In genomic region chr16:69396187-69397061, GRCh38 we compare ENCODE assay signal across 1 cellular context.
A peak's percentile ranks its signal among the peaks of the same experiment; 100 is the strongest.
TF ChIP-seq lines count a peak whose summit lies in the region.

No MANE protein-coding gene starts in this region.

TF ChIP-seq in H1, 55 proteins besides CTCF, POLR2A, EP300 and RAD21:
- TF ChIP-seq CBX8 (IDR thresholded peaks at IDR 0.05; ENCODE audit: borderline replicate concordance, low read depth, low read length) = no peak
- TF ChIP-seq RBBP5 (IDR thresholded peaks at IDR 0.05; ENCODE audit: borderline replicate concordance, low read depth, low read length) = no peak
- no peak for TF ChIP-seq SP4 (IDR thresholded peaks at IDR 0.05; ENCODE audit: low read length)
- no peak for TF ChIP-seq RNF2 (IDR thresholded peaks at IDR 0.05; ENCODE audit: borderline replicate concordance, low read depth, low read length, missing control alignments, poor library complexity, severe bottlenecking)
- no peak for TF ChIP-seq HDAC6 (IDR thresholded peaks at IDR 0.05; ENCODE audit: low read depth, low read length)
- TF ChIP-seq, protein P1, sequence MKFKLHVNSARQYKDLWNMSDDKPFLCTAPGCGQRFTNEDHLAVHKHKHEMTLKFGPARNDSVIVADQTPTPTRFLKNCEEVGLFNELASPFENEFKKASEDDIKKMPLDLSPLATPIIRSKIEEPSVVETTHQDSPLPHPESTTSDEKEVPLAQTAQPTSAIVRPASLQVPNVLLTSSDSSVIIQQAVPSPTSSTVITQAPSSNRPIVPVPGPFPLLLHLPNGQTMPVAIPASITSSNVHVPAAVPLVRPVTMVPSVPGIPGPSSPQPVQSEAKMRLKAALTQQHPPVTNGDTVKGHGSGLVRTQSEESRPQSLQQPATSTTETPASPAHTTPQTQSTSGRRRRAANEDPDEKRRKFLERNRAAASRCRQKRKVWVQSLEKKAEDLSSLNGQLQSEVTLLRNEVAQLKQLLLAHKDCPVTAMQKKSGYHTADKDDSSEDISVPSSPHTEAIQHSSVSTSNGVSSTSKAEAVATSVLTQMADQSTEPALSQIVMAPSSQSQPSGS (IDR thresholded peaks at IDR 0.05; ENCODE audit: low read length) = peak; percentile 80; the same call in 1 of the 2 replicates
- TF ChIP-seq SIN3A (conservative IDR thresholded peaks at IDR 0.05 in 1 of 2, IDR thresholded peaks at IDR 0.05 in 1 of 2; ENCODE audit: low read depth in 1 of 2, low read length in 2 of 2) = no peak
- TF ChIP-seq TBP (IDR thresholded peaks at IDR 0.05; ENCODE audit: low read depth, low read length) = no peak
- TF ChIP-seq CHD2 (IDR thresholded peaks at IDR 0.05; ENCODE audit: low read length) = no peak
- TF ChIP-seq JUND (IDR thresholded peaks at IDR 0.05; ENCODE audit: low read length) = peak; percentile 67; the same call in 1 of the 2 replicates
- no peak for TF ChIP-seq SIX5 (IDR thresholded peaks at IDR 0.05; ENCODE audit: low read depth, low read length)
- no peak for TF ChIP-seq EGR1 (IDR thresholded peaks at IDR 0.05; ENCODE audit: borderline replicate concordance, low read depth, low read length)
- no peak for TF ChIP-seq BACH1 (IDR thresholded peaks at IDR 0.05; ENCODE audit: low read length)
- 0 out of 2 replicates have a peak, but pooled peaks have one; percentile 16 for TF ChIP-seq TEAD4 (IDR thresholded peaks at IDR 0.05; ENCODE audit: low read depth, low read length)
- TF ChIP-seq JUN (IDR thresholded peaks at IDR 0.05; ENCODE audit: low read depth, low read length) = no peak
- no peak for TF ChIP-seq ZNF274 (IDR thresholded peaks at IDR 0.05; ENCODE audit: borderline replicate concordance, extremely low read depth, low read length)
- no peak for TF ChIP-seq CHD1 (IDR thresholded peaks at IDR 0.05; ENCODE audit: low read depth, low read length)
- TF ChIP-seq TAF1 (IDR thresholded peaks at IDR 0.05; ENCODE audit: low read depth, low read length) = no peak
- no peak for TF ChIP-seq BCL11A (IDR thresholded peaks at IDR 0.05; ENCODE audit: low read depth in 2 of 2, low read length in 2 of 2)
- peak; percentile 82 for TF ChIP-seq CREB1 (IDR thresholded peaks at IDR 0.05)
- TF ChIP-seq KDM5A (IDR thresholded peaks at IDR 0.05; ENCODE audit: low read length) = no peak
- TF ChIP-seq KDM1A (IDR thresholded peaks at IDR 0.05; ENCODE audit: borderline replicate concordance, low read length) = no peak
- TF ChIP-seq SP2 (IDR thresholded peaks at IDR 0.05; ENCODE audit: low read length) = no peak
- 0 out of 2 replicates have a peak, but pooled peaks have one; percentile 21 for TF ChIP-seq CEBPB (IDR thresholded peaks at IDR 0.05; ENCODE audit: low read depth, low read length)
- TF ChIP-seq MAFK (IDR thresholded peaks at IDR 0.05; ENCODE audit: low read depth, low read length) = peak; percentile 74
- no peak for TF ChIP-seq ASH2L (IDR thresholded peaks at IDR 0.05; ENCODE audit: low read length)
- TF ChIP-seq SP1 (IDR thresholded peaks at IDR 0.05; ENCODE audit: low read depth, low read length) = no peak
- TF ChIP-seq GTF2F1 (IDR thresholded peaks at IDR 0.05; ENCODE audit: borderline replicate concordance, low read depth, low read length) = no peak
- TF ChIP-seq, protein P2, sequence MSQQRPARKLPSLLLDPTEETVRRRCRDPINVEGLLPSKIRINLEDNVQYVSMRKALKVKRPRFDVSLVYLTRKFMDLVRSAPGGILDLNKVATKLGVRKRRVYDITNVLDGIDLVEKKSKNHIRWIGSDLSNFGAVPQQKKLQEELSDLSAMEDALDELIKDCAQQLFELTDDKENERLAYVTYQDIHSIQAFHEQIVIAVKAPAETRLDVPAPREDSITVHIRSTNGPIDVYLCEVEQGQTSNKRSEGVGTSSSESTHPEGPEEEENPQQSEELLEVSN (IDR thresholded peaks at IDR 0.05) = no peak
- TF ChIP-seq BRCA1 (IDR thresholded peaks at IDR 0.05; ENCODE audit: low read depth, low read length) = no peak
- no peak for TF ChIP-seq POLR2AphosphoS5 (IDR thresholded peaks at IDR 0.05; ENCODE audit: low read depth, low read length)
- TF ChIP-seq SRF (IDR thresholded peaks at IDR 0.05; ENCODE audit: low read depth, low read length) = no peak
- TF ChIP-seq USF2 (IDR thresholded peaks at IDR 0.05; ENCODE audit: low read length) = no peak
- no peak for TF ChIP-seq NANOG (IDR thresholded peaks at IDR 0.05; ENCODE audit: insufficient read depth, low read depth, low read length, poor library complexity, severe bottlenecking)
- no peak for TF ChIP-seq CTBP2 (IDR thresholded peaks at IDR 0.05; ENCODE audit: borderline replicate concordance, insufficient read depth, insufficient read length, low read length)
- TF ChIP-seq SAP30 (IDR thresholded peaks at IDR 0.05; ENCODE audit: insufficient read depth, insufficient replicate concordance, low read length) = no peak
- no peak for TF ChIP-seq KDM4A (IDR thresholded peaks at IDR 0.05; ENCODE audit: low read depth, low read length, severe bottlenecking)
- no peak for TF ChIP-seq MAX (IDR thresholded peaks at IDR 0.05)
- TF ChIP-seq HDAC2 (IDR thresholded peaks at IDR 0.05; ENCODE audit: borderline replicate concordance in 1 of 2, low read depth in 2 of 2, low read length in 2 of 2) = no peak
- TF ChIP-seq PHF8 (conservative IDR thresholded peaks at IDR 0.05; ENCODE audit: low read depth, low read length) = no peak
- no peak for TF ChIP-seq EZH2 (IDR thresholded peaks at IDR 0.05; ENCODE audit: low read depth, low read length, severe bottlenecking)
- TF ChIP-seq, protein P3, sequence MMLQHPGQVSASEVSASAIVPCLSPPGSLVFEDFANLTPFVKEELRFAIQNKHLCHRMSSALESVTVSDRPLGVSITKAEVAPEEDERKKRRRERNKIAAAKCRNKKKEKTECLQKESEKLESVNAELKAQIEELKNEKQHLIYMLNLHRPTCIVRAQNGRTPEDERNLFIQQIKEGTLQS (IDR thresholded peaks at IDR 0.05; ENCODE audit: insufficient read depth, low read depth, low read length) = 0 out of 2 replicates have a peak, but pooled peaks have one; percentile 21
- TF ChIP-seq RXRA (IDR thresholded peaks at IDR 0.05; ENCODE audit: insufficient read depth, low read depth, low read length) = no peak
- TF ChIP-seq SIRT6 (IDR thresholded peaks at IDR 0.05; ENCODE audit: low read length) = no peak
- TF ChIP-seq NRF1 (IDR thresholded peaks at IDR 0.05; ENCODE audit: low read depth, low read length) = no peak
- TF ChIP-seq TAF7 (optimal IDR thresholded peaks at IDR 0.05; ENCODE audit: borderline replicate concordance, low read depth, low read length) = no peak
- TF ChIP-seq FOSL1 (IDR thresholded peaks at IDR 0.05; ENCODE audit: insufficient read depth, low read depth, low read length) = no peak
- no peak for TF ChIP-seq RFX5 (IDR thresholded peaks at IDR 0.05; ENCODE audit: borderline replicate concordance, low read depth, low read length)
- TF ChIP-seq CHD7 (IDR thresholded peaks at IDR 0.05; ENCODE audit: insufficient replicate concordance, low read length) = no peak
- no peak for TF ChIP-seq POU5F1 (IDR thresholded peaks at IDR 0.05; ENCODE audit: low read depth, low read length)
- no peak for TF ChIP-seq GABPA (IDR thresholded peaks at IDR 0.05; ENCODE audit: borderline replicate concordance, insufficient read depth, low read length)
- TF ChIP-seq CBX5 (IDR thresholded peaks at IDR 0.05; ENCODE audit: low read depth, low read length) = no peak
- TF ChIP-seq TCF12 (IDR thresholded peaks at IDR 0.05; ENCODE audit: low read depth, low read length) = no peak
- TF ChIP-seq YY1 (IDR thresholded peaks at IDR 0.05; ENCODE audit: low read depth, low read length) = no peak
- no peak for TF ChIP-seq SUZ12 (IDR thresholded peaks at IDR 0.05; ENCODE audit: low read length)
